Comparison of ENCODE assay signal across 9 cellular contexts in the genomic region with DNA sequence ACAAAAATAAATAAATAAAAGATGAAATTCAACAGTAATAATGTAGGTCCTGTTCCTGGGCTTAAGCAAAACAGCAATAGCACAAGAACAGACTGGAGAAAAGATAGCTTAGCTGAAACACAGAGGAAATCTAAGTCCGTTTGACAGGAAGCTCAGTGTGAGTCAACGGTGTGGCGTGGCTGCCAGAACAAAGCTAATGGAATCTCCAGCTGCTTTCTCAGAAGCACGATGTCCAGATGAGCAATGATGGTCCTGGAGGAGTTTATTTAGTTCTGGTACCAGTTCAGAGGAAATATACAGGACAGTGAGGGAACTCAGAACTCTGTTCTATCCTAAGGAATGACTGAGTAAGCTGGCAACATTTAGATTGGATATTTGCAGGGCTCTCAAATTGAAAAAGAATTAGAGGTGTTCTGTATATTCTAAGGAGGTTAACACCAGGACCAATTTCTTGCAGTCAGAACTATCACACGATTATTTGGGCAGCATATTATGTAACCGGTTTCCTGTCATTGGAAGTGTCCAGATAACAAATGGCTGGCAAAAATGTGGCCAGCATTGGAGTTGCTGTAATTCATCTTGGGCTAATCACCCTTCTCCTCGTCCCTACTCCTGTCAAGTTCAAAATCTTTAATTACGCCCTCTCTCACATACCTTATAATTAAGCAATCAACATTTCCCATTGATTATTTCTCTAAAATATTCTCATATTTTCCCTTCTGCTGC. TPM values are rescaled to one million over a fixed set of nuclear protein-coding genes. Genes with fewer than 3 reads are reported as not detected.
DNase-seq lines count a peak whose midpoint lies in the region; ATAC-seq and TF ChIP-seq lines count a peak whose summit lies in the region.
"Had no signal": no experiment of that assay in that cellular context is flagged by ENCODE, and none has a peak within 500 bp of the region (broad histone marks: within the 10 kb centered on the region; RNA-seq: fewer than 3 reads in every experiment).

No MANE protein-coding gene starts in this region.

- H3K27ac Mint-ChIP-seq in T-helper 2 cell treated with Interferon-gamma antibody and Interleukin-4, amounts not matched to agents 5 μg/mL and 100 μg/mL, for 36 hours = peak overlapping the region; percentile 82
- H3K27ac Mint-ChIP-seq in stimulated activated naive B cell treated with anti-CD40 and anti-IgM and Interleukin-4, amounts not matched to agents 10 μg/mL and 1 μg/mL and 100 μg/mL, for 72 hours = peak overlapping the region; percentile 31

- H3K36me3 Mint-ChIP-seq in T-helper 2 cell treated with Interferon-gamma antibody and Interleukin-4, amounts not matched to agents 5 μg/mL and 100 μg/mL, for 36 hours (ENCODE audit: low read depth) = peaks cover 21% of the 10 kb centered on the region
- H3K36me3 Mint-ChIP-seq in stimulated activated naive B cell treated with anti-CD40 and anti-IgM and Interleukin-4, amounts not matched to agents 10 μg/mL and 1 μg/mL and 100 μg/mL, for 72 hours = peaks cover 0 to 2% of the 10 kb centered on the region in 2 donors

- H3K27me3 Mint-ChIP-seq in T-helper 2 cell treated with Interferon-gamma antibody and Interleukin-4, amounts not matched to agents 5 μg/mL and 100 μg/mL, for 36 hours (ENCODE audit: low read depth) = no peaks in the 10 kb centered on the region
- no peaks in the 10 kb centered on the region for H3K27me3 Mint-ChIP-seq in stimulated activated naive B cell treated with anti-CD40 and anti-IgM and Interleukin-4, amounts not matched to agents 10 μg/mL and 1 μg/mL and 100 μg/mL, for 72 hours

- H3K9me3 Mint-ChIP-seq in T-helper 2 cell treated with Interferon-gamma antibody and Interleukin-4, amounts not matched to agents 5 μg/mL and 100 μg/mL, for 36 hours = no peaks in the 10 kb centered on the region
- peaks cover 0 to 4% of the 10 kb centered on the region in 2 donors for H3K9me3 Mint-ChIP-seq in stimulated activated naive B cell treated with anti-CD40 and anti-IgM and Interleukin-4, amounts not matched to agents 10 μg/mL and 1 μg/mL and 100 μg/mL, for 72 hours

- peak in 1 of 2 donors; percentile 32 for ATAC-seq in stimulated activated naive B cell treated with anti-CD40 and anti-IgM and Interleukin-4, amounts not matched to agents 10 μg/mL and 1 μg/mL and 100 μg/mL, for 72 hours (replicated peaks)
- ATAC-seq in GM18873 (IDR thresholded peaks at IDR 0.05; ENCODE audit: low FRiP score, unreplicated experiment) = no peak

- no peak overlapping the region for H3K4me3 ChIP-seq in fibroblast of villous mesenchyme (ENCODE audit: low read depth, low read length)

- peaks cover 63% of the 10 kb centered on the region for H3K4me1 Mint-ChIP-seq in T-helper 2 cell treated with Interferon-gamma antibody and Interleukin-4, amounts not matched to agents 5 μg/mL and 100 μg/mL, for 36 hours (ENCODE audit: low read depth)
- H3K4me1 Mint-ChIP-seq in stimulated activated naive B cell treated with anti-CD40 and anti-IgM and Interleukin-4, amounts not matched to agents 10 μg/mL and 1 μg/mL and 100 μg/mL, for 72 hours = peaks cover 15 to 41% of the 10 kb centered on the region in 2 donors

- TF ChIP-seq CTCF in fibroblast of villous mesenchyme (IDR thresholded peaks at IDR 0.05; ENCODE audit: insufficient read depth, low read depth, low read length) = no peak

- peak overlapping the region; percentile 56 for H3K4me3 Mint-ChIP-seq in T-helper 2 cell treated with Interferon-gamma antibody and Interleukin-4, amounts not matched to agents 5 μg/mL and 100 μg/mL, for 36 hours
- H3K4me3 Mint-ChIP-seq in stimulated activated naive B cell treated with anti-CD40 and anti-IgM and Interleukin-4, amounts not matched to agents 10 μg/mL and 1 μg/mL and 100 μg/mL, for 72 hours = no peak overlapping the region

- peak; percentile 13 for DNase-seq in NCI-H2196 (lab: John Stamatoyannopoulos, UW; ENCODE audit: unreplicated experiment)
- no peak for DNase-seq in NCI-H2196 treated with DMSO at 0.1 percent for 48 hours (lab: John Stamatoyannopoulos, UW; ENCODE audit: unreplicated experiment)
- DNase-seq in T-helper 2 cell treated with Interferon-gamma antibody and Interleukin-4, amounts not matched to agents 5 μg/mL and 100 μg/mL, for 36 hours (ENCODE audit: low spot score) = no peak
- DNase-seq in fibroblast of villous mesenchyme (ENCODE audit: low read depth) = peak; percentile 73
- DNase-seq in stimulated activated naive B cell treated with anti-CD40 and anti-IgM and Interleukin-4, amounts not matched to agents 10 μg/mL and 1 μg/mL and 100 μg/mL, for 72 hours = no peak
- no peak for DNase-seq in germinal center (ENCODE audit: low spot score)
- DNase-seq in DMS79 treated with DMSO at 0.1 percent for 48 hours (lab: John Stamatoyannopoulos, UW) = no peak
- DNase-seq: mesendoderm had no signal

RNA-seq across cellular contexts. Expression of a gene that starts 12.7 kb away (rescaled TPM):
- 0.43 and 0.64 TPM in 2 replicates for total RNA-seq in fibroblast of villous mesenchyme

RNA-seq across cellular contexts. Expression of a gene that starts 24.5 kb away (rescaled TPM):
- total RNA-seq in fibroblast of villous mesenchyme = 34.8 and 38.9 TPM in 2 replicates

Comparison
In these comparisons a context has a peak if more than half of its experiments do, and no peak if none do; other contexts are left out.
1. DNase-seq: peak in NCI-H2196 (single experiment) and fibroblast of villous mesenchyme (single experiment); none in NCI-H2196 treated with DMSO at 0.1 percent for 48 hours (single experiment), T-helper 2 cell treated with Interferon-gamma antibody and Interleukin-4, amounts not matched to agents 5 μg/mL and 100 μg/mL, for 36 hours (single experiment), stimulated activated naive B cell treated with anti-CD40 and anti-IgM and Interleukin-4, amounts not matched to agents 10 μg/mL and 1 μg/mL and 100 μg/mL, for 72 hours (single experiment), germinal center (single experiment) and DMS79 treated with DMSO at 0.1 percent for 48 hours (single experiment).